ENCODE assay signal across 8 cellular contexts in genomic region chrX:76172325-76172887, GRCh38. TPM values are rescaled to one million over a fixed set of nuclear protein-coding genes. Genes with fewer than 3 reads are reported as not detected.
DNase-seq lines count a peak whose midpoint lies in the region; ATAC-seq lines count a peak whose summit lies in the region.

No MANE protein-coding gene starts in this region.

- peak overlapping the region; percentile 73 for H3K4me3 ChIP-seq in endocrine pancreas (ENCODE audit: control insufficient read depth, insufficient read depth, low read length)

- H3K9me3 Mint-ChIP-seq in natural killer cell treated with Interleukin-12 subunit alpha and Interleukin-12 subunit beta and Interleukin-15 and Interleukin-18, amount 100 ng/mL, for 72 hours = no peaks in the 10 kb centered on the region

- peaks cover 16 to 42% of the 10 kb centered on the region in 2 donors for H3K4me1 Mint-ChIP-seq in natural killer cell treated with Interleukin-12 subunit alpha and Interleukin-12 subunit beta and Interleukin-15 and Interleukin-18, amount 100 ng/mL, for 72 hours (ENCODE audit: low read depth in 2 of 2)

- peak overlapping the region; percentile 84 for H3K4me3 Mint-ChIP-seq in natural killer cell treated with Interleukin-12 subunit alpha and Interleukin-12 subunit beta and Interleukin-15 and Interleukin-18, amount 100 ng/mL, for 72 hours

- peaks cover 12% of the 10 kb centered on the region for H3K4me1 ChIP-seq in endocrine pancreas (ENCODE audit: control insufficient read depth, insufficient read depth, low read length)

- H3K27ac Mint-ChIP-seq in natural killer cell treated with Interleukin-12 subunit alpha and Interleukin-12 subunit beta and Interleukin-15 and Interleukin-18, amount 100 ng/mL, for 72 hours = peak overlapping the region; percentile 81 to 89

- H3K27me3 Mint-ChIP-seq in natural killer cell treated with Interleukin-12 subunit alpha and Interleukin-12 subunit beta and Interleukin-15 and Interleukin-18, amount 100 ng/mL, for 72 hours = peaks cover 0 to 13% of the 10 kb centered on the region in 2 donors

- H3K9ac ChIP-seq in endocrine pancreas (ENCODE audit: control insufficient read depth, insufficient read depth, low read length) = peak overlapping the region; percentile 62

- no peaks in the 10 kb centered on the region for H3K27me3 ChIP-seq in endocrine pancreas (ENCODE audit: control insufficient read depth, insufficient read depth, low read length)

- no peaks in the 10 kb centered on the region for H3K9me3 ChIP-seq in endocrine pancreas (ENCODE audit: control insufficient read depth, low read length)

- peaks cover 21% of the 10 kb centered on the region for H3K36me3 Mint-ChIP-seq in natural killer cell treated with Interleukin-12 subunit alpha and Interleukin-12 subunit beta and Interleukin-15 and Interleukin-18, amount 100 ng/mL, for 72 hours

- ATAC-seq in natural killer cell treated with Interleukin-12 subunit alpha and Interleukin-12 subunit beta and Interleukin-15 and Interleukin-18, amount 100 ng/mL, for 72 hours = peak; percentile 64 to 72
- ATAC-seq in HG02623 (IDR thresholded peaks at IDR 0.05; ENCODE audit: unreplicated experiment) = no peak

- peak; percentile 7 for DNase-seq in activated gamma-delta T cell treated with Interleukin-2 at 50 U/mL for 16 hours
- DNase-seq in activated gamma-delta T cell (lab: John Stamatoyannopoulos, UW) = no peak
- peak; percentile 75 for DNase-seq in NCI-H345 treated with DMSO at 0.1 percent for 48 hours (lab: John Stamatoyannopoulos, UW; ENCODE audit: unreplicated experiment)
- DNase-seq in natural killer cell treated with Interleukin-12 subunit alpha and Interleukin-12 subunit beta and Interleukin-15 and Interleukin-18, amount 100 ng/mL, for 72 hours (ENCODE audit: low spot score) = no peak
- DNase-seq in RPMI8226 = no peak
- no peak for DNase-seq in EL

- H3K36me3 ChIP-seq in endocrine pancreas (ENCODE audit: control insufficient read depth, insufficient read depth, low read length) = no peaks in the 10 kb centered on the region

RNA-seq across cellular contexts. Expression of gene PBDC1, which starts 0.5 kb away (rescaled TPM):
- 10 to 100 TPM; 31.0 to 39.6 TPM for total RNA-seq in natural killer cell treated with Interleukin-12 subunit alpha and Interleukin-12 subunit beta and Interleukin-15 and Interleukin-18, amount 100 ng/mL, for 72 hours

Comparison
In these comparisons a context has a peak if more than half of its experiments do, and no peak if none do; other contexts are left out.
1. DNase-seq: peak in activated gamma-delta T cell treated with Interleukin-2 at 50 U/mL for 16 hours (single experiment) and NCI-H345 treated with DMSO at 0.1 percent for 48 hours (single experiment); none in activated gamma-delta T cell (single experiment), natural killer cell treated with Interleukin-12 subunit alpha and Interleukin-12 subunit beta and Interleukin-15 and Interleukin-18, amount 100 ng/mL, for 72 hours (single experiment), RPMI8226 (single experiment) and EL (single experiment).